In the genomic region with DNA sequence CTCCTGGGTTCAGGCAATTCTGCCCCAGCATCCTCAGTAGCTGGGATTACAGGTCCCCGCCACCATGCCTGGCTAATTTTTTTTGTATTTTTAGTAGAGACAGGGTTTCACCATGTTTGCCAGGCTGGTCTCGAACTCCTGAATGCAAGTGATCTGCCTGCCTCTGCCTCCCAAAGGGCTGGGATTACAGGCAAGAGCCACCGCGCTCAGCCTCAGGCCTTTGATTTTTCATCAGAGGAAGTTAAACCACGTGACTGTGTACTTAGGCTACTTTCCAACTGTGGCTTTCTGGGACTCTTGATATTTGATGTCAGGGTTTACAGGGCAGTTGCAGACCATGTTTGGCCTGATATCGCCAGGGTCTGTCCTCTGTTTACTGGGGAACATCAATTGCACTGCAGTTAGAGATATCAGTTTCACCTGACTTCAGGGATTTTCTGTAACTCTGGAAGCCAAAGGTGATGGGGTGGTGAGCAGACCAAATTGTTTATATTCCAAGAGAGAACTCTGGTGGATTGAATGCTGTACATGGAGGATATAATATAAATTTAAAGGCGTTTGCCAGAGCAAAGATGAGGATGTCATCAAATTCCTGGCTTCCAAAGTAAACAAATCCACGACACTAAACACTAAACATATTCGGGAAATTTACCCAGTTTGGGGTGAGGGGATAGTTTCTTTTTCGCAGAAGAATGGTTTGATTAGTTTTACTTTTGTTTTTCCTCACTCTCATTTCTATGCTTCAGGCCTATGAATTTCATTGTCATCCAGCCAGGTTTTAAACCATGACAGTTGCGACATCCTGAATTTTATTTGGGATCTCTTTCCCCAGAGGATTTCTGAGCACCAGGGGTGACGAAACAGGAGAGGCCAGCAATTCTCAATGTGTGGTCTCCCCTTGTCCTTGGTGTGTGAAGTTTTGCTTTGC, we compare ENCODE assay signal across 1 cellular context.
TF ChIP-seq lines count a peak whose summit lies in the region.

No MANE protein-coding gene starts in this region.

TF ChIP-seq in HepG2, 621 proteins besides CTCF, POLR2A, EP300 and RAD21 (continued from another document and continues in another):
- TF ChIP-seq NFAT5 (CRISPR knock-in tag; IDR thresholded peaks at IDR 0.05) (no peak), HNF4A (CRISPR knock-in tag; IDR thresholded peaks at IDR 0.05) (peak; percentile 79), TCF7L2 (IDR thresholded peaks at IDR 0.05; ENCODE audit: low read depth, low read length) (no peak), ATF6 (CRISPR knock-in tag; conservative IDR thresholded peaks at IDR 0.05) (peak; percentile 12; the same call in 1 of the 2 replicates), ZBTB21 (CRISPR knock-in tag; IDR thresholded peaks at IDR 0.05) (peak; percentile 92), MBD4 (IDR thresholded peaks at IDR 0.05; ENCODE audit: borderline replicate concordance, low read length) (no peak; the same call in 1 of the 2 replicates), NFATC3 (CRISPR knock-in tag; IDR thresholded peaks at IDR 0.05) (no peak), ETV6 (CRISPR knock-in tag; conservative IDR thresholded peaks at IDR 0.05) (0 out of 2 replicates have a peak, but pooled peaks have one; percentile 19), ARNT2 (CRISPR knock-in tag; IDR thresholded peaks at IDR 0.05; ENCODE audit: low read depth) (no peak), ZNF441 (CRISPR knock-in tag; IDR thresholded peaks at IDR 0.05; ENCODE audit: borderline replicate concordance) (peak; percentile 69), BORCS8-MEF2B (CRISPR knock-in tag; IDR thresholded peaks at IDR 0.05) (no peak), MYC (CRISPR knock-in tag; IDR thresholded peaks at IDR 0.05; ENCODE audit: borderline replicate concordance) (no peak), ZBTB7A (CRISPR knock-in tag; IDR thresholded peaks at IDR 0.05) (no peak), ZNF878 (CRISPR knock-in tag; IDR thresholded peaks at IDR 0.05) (peak; percentile 85; the same call in 1 of the 2 replicates), KLF6 (CRISPR knock-in tag; IDR thresholded peaks at IDR 0.05) (no peak), KLF9 (CRISPR knock-in tag; IDR thresholded peaks at IDR 0.05; ENCODE audit: low read depth) (no peak), ZNF563 (CRISPR knock-in tag; IDR thresholded peaks at IDR 0.05) (no peak), ELK4 (CRISPR knock-in tag; IDR thresholded peaks at IDR 0.05; ENCODE audit: borderline replicate concordance) (no peak), GFI1 (CRISPR knock-in tag; IDR thresholded peaks at IDR 0.05; ENCODE audit: borderline replicate concordance) (peak; percentile 86; the same call in 1 of the 2 replicates), MIER2 (CRISPR knock-in tag; IDR thresholded peaks at IDR 0.05) (peak; percentile 66; the same call in 1 of the 2 replicates), ZNF124 (CRISPR knock-in tag; IDR thresholded peaks at IDR 0.05) (no peak; the same call in 1 of the 2 replicates), ZNF235 (CRISPR knock-in tag; IDR thresholded peaks at IDR 0.05; ENCODE audit: borderline replicate concordance) (no peak), MTA3 (CRISPR knock-in tag; IDR thresholded peaks at IDR 0.05) (no peak), PBX2 (CRISPR knock-in tag; IDR thresholded peaks at IDR 0.05) (no peak), MAZ (IDR thresholded peaks at IDR 0.05; ENCODE audit: borderline replicate concordance, low read depth, low read length) (no peak), MAZ (CRISPR knock-in tag; IDR thresholded peaks at IDR 0.05; ENCODE audit: low read depth) (peak; percentile 92), HOXA7 (CRISPR knock-in tag; IDR thresholded peaks at IDR 0.05) (no peak), ZNF850 (CRISPR knock-in tag; conservative IDR thresholded peaks at IDR 0.05) (no peak), ELF1 (CRISPR knock-in tag; IDR thresholded peaks at IDR 0.05) (no peak), RFX3 (CRISPR knock-in tag; IDR thresholded peaks at IDR 0.05) (no peak), ZFP82 (CRISPR knock-in tag; IDR thresholded peaks at IDR 0.05; ENCODE audit: borderline replicate concordance) (no peak), ZNF678 (CRISPR knock-in tag; IDR thresholded peaks at IDR 0.05) (no peak), BRCA1 (CRISPR knock-in tag; IDR thresholded peaks at IDR 0.05) (0 out of 2 replicates have a peak, but pooled peaks have one; percentile 53), ZNF331 (CRISPR knock-in tag; IDR thresholded peaks at IDR 0.05) (peak; percentile 92), PCBP1 (IDR thresholded peaks at IDR 0.05; ENCODE audit: borderline replicate concordance, low read depth, low read length) (no peak), ZNF790 (CRISPR knock-in tag; IDR thresholded peaks at IDR 0.05; ENCODE audit: borderline replicate concordance) (peak; percentile 52), ZHX1 (CRISPR knock-in tag; IDR thresholded peaks at IDR 0.05; ENCODE audit: low read depth) (0 out of 2 replicates have a peak, but pooled peaks have one; percentile 20), ZBTB7B (CRISPR knock-in tag; IDR thresholded peaks at IDR 0.05) (peak; percentile 42; the same call in 1 of the 2 replicates), MATR3 (CRISPR knock-in tag; IDR thresholded peaks at IDR 0.05) (no peak), ATRX (CRISPR knock-in tag; IDR thresholded peaks at IDR 0.05; ENCODE audit: borderline replicate concordance) (no peak), RFX5 (IDR thresholded peaks at IDR 0.05; ENCODE audit: low read depth, low read length) (no peak), DNMT1 (CRISPR knock-in tag; IDR thresholded peaks at IDR 0.05) (no peak), ARID2 (CRISPR knock-in tag; IDR thresholded peaks at IDR 0.05; ENCODE audit: borderline replicate concordance) (no peak; the same call in 1 of the 2 replicates), MTF1 (CRISPR knock-in tag; IDR thresholded peaks at IDR 0.05) (no peak), ZNF883 (CRISPR knock-in tag; IDR thresholded peaks at IDR 0.05; ENCODE audit: not compliant biosample characterization) (peak; percentile 67), SMYD3 (CRISPR knock-in tag; IDR thresholded peaks at IDR 0.05) (no peak; the same call in 1 of the 2 replicates), ZNF251 (CRISPR knock-in tag; IDR thresholded peaks at IDR 0.05) (no peak), FOXK2 (IDR thresholded peaks at IDR 0.05) (peak; percentile 71), ATF7-NPFF (CRISPR knock-in tag; IDR thresholded peaks at IDR 0.05; ENCODE audit: low read depth) (no peak)
- TF ChIP-seq, protein P1, sequence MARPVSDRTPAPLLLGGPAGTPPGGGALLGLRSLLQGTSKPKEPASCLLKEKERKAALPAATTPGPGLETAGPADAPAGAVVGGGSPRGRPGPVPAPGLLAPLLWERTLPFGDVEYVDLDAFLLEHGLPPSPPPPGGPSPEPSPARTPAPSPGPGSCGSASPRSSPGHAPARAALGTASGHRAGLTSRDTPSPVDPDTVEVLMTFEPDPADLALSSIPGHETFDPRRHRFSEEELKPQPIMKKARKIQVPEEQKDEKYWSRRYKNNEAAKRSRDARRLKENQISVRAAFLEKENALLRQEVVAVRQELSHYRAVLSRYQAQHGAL (CRISPR knock-in tag; IDR thresholded peaks at IDR 0.05; ENCODE audit: not compliant biosample characterization), result no peak
- TF ChIP-seq, protein P2, sequence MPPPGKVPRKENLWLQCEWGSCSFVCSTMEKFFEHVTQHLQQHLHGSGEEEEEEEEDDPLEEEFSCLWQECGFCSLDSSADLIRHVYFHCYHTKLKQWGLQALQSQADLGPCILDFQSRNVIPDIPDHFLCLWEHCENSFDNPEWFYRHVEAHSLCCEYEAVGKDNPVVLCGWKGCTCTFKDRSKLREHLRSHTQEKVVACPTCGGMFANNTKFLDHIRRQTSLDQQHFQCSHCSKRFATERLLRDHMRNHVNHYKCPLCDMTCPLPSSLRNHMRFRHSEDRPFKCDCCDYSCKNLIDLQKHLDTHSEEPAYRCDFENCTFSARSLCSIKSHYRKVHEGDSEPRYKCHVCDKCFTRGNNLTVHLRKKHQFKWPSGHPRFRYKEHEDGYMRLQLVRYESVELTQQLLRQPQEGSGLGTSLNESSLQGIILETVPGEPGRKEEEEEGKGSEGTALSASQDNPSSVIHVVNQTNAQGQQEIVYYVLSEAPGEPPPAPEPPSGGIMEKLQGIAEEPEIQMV (CRISPR knock-in tag; IDR thresholded peaks at IDR 0.05; ENCODE audit: low read depth), result no peak
- TF ChIP-seq, protein P3, sequence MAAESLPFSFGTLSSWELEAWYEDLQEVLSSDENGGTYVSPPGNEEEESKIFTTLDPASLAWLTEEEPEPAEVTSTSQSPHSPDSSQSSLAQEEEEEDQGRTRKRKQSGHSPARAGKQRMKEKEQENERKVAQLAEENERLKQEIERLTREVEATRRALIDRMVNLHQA (CRISPR knock-in tag; IDR thresholded peaks at IDR 0.05), result no peak
